1 cellular context compared by ENCODE assay signal in the genomic region with DNA sequence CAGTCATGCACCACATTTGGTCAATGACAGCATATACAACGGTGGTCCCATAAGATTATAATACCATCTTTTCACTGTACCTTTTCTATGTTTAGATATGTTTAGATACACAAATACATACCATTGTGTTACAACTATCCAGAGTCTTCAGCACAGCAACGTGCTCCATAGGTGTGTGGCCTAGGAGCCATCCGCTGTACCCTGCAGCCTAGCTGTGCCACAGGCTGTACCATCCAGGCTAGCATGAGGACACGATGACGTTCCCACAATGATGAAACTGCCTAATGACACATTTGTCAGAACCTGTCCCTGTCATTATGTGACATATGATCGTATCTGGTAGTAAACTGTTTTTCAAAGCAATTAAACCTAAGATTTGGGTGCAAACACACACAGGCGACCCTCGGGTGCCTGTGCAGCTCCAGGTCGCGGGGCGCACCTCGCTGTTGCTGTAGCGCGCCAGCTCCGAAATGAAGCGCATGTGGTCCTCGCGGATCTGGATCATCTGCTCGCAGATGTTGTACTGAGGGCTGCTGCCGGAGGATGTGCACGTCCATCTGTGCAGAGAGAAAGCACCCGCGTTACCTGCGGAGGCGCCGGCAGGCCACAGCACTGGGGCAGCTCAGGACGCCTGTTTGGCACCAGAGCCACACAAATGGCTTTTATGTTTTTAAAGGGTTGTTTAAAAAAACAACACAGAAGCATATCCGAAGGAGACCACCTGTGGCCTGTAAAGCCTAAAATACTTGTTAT.
TF ChIP-seq lines count a peak whose summit lies in the region.

No MANE protein-coding gene starts in this region.

TF ChIP-seq in A549, 52 proteins besides CTCF, POLR2A, EP300 and RAD21 (continued from another document):
- TF ChIP-seq, protein P1, sequence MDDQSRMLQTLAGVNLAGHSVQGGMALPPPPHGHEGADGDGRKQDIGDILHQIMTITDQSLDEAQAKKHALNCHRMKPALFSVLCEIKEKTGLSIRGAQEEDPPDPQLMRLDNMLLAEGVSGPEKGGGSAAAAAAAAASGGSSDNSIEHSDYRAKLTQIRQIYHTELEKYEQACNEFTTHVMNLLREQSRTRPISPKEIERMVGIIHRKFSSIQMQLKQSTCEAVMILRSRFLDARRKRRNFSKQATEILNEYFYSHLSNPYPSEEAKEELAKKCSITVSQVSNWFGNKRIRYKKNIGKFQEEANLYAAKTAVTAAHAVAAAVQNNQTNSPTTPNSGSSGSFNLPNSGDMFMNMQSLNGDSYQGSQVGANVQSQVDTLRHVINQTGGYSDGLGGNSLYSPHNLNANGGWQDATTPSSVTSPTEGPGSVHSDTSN (IDR thresholded peaks at IDR 0.05), result no peak
- no peak for TF ChIP-seq RARB (CRISPR knock-in tag; IDR thresholded peaks at IDR 0.05)
- TF ChIP-seq RCOR1 (IDR thresholded peaks at IDR 0.05; ENCODE audit: low read depth, low read length), result no peak
- no peak for TF ChIP-seq FOSL2 (IDR thresholded peaks at IDR 0.05)
- no peak for TF ChIP-seq FOSL2 (CRISPR knock-in tag; IDR thresholded peaks at IDR 0.05)
